12 cellular contexts compared by ENCODE assay signal in genomic region chrX:112819013-112819635, GRCh38. TPM values are rescaled to one million over a fixed set of nuclear protein-coding genes. Genes with fewer than 3 reads are reported as not detected.
A peak's percentile ranks its signal among the peaks of the same experiment; 100 is the strongest.
DNase-seq lines count a peak whose midpoint lies in the region; ATAC-seq and TF ChIP-seq lines count a peak whose summit lies in the region.
"Had no signal": no experiment of that assay in that cellular context is flagged by ENCODE, and none has a peak within 500 bp of the region (broad histone marks: within the 10 kb centered on the region; RNA-seq: fewer than 3 reads in every experiment).

No MANE protein-coding gene starts in this region.

- no peak overlapping the region for H2BK120ac ChIP-seq in trophoblast cell (ENCODE audit: insufficient read depth, low read length, poor library complexity)

- no peak for TF ChIP-seq CTCF in WTC11 (IDR thresholded peaks at IDR 0.05)
- no peak for TF ChIP-seq CTCF in foreskin keratinocyte (conservative IDR thresholded peaks at IDR 0.05)
- TF ChIP-seq CTCF in osteocyte (IDR thresholded peaks at IDR 0.05): no peak
- TF ChIP-seq CTCF in GM20000 (IDR thresholded peaks at IDR 0.05; ENCODE audit: extremely low read depth, missing control alignments): no peak

- no peaks in the 10 kb centered on the region for H3K9me3 Mint-ChIP-seq in WTC11
- H3K9me3 Mint-ChIP-seq in osteocyte (ENCODE audit: unreplicated experiment): no peaks in the 10 kb centered on the region
- H3K9me3 Mint-ChIP-seq: activated T-cell treated with anti-CD3 and anti-CD28 coated beads, Interleukin-2, amount 50 U/mL, for 72 hours; stimulated activated memory B cell treated with anti-CD40 and anti-IgM and Interleukin-4, amounts not matched to agents 10 μg/mL and 1 μg/mL and 100 μg/mL, for 72 hours had no signal

- H3K23ac ChIP-seq in trophoblast cell (ENCODE audit: low read length): no peak overlapping the region

- whole genome bisulfite sequencing in trophoblast cell (ENCODE audit: extremely low coverage, insufficient coverage, insufficient read length): no CpG with 5 or more reads among the region's 2 CpGs

- H4K12ac ChIP-seq in trophoblast cell (ENCODE audit: low read depth, low read length): no peak overlapping the region

- no peaks in the 10 kb centered on the region for H3K4me1 ChIP-seq in foreskin keratinocyte
- H3K4me1 ChIP-seq in trophoblast cell (ENCODE audit: control insufficient read depth in 1 of 2, insufficient read depth in 2 of 2, low read length in 2 of 2): peaks cover 10 to 22% of the 10 kb centered on the region in 2 experiments

- no peak overlapping the region for H4K91ac ChIP-seq in trophoblast cell (ENCODE audit: low read depth, low read length)

- no peak overlapping the region for H2AFZ ChIP-seq in trophoblast cell (ENCODE audit: insufficient read depth, low read length, poor library complexity)

- H3K27me3 Mint-ChIP-seq in WTC11 (ENCODE audit: low read depth) (no peaks in the 10 kb centered on the region), osteocyte (ENCODE audit: unreplicated experiment) (no peaks in the 10 kb centered on the region)
- H3K27me3 Mint-ChIP-seq: stimulated activated memory B cell treated with anti-CD40 and anti-IgM and Interleukin-4, amounts not matched to agents 10 μg/mL and 1 μg/mL and 100 μg/mL, for 72 hours had no signal

- no peak overlapping the region for H2BK12ac ChIP-seq in trophoblast cell (ENCODE audit: low read length)

- no peak overlapping the region for H3K4me3 ChIP-seq in trophoblast cell (ENCODE audit: low read depth, low read length)

- H3K4me2 ChIP-seq in trophoblast cell (ENCODE audit: low read length): no peak overlapping the region

- ATAC-seq in WTC11: peak; percentile 16; the same call in 1 of the 2 replicates
- peak; percentile 47 for ATAC-seq in foreskin keratinocyte
- ATAC-seq in HG02852 (IDR thresholded peaks at IDR 0.05; ENCODE audit: unreplicated experiment): no peak
- ATAC-seq: activated T-cell treated with anti-CD3 and anti-CD28 coated beads, Interleukin-2, amount 50 U/mL, for 72 hours; stimulated activated memory B cell treated with anti-CD40 and anti-IgM and Interleukin-4, amounts not matched to agents 10 μg/mL and 1 μg/mL and 100 μg/mL, for 72 hours had no signal

- peaks cover 25 to 38% of the 10 kb centered on the region in 2 experiments for H3K36me3 ChIP-seq in trophoblast cell (ENCODE audit: control insufficient read depth in 1 of 2, insufficient read depth in 2 of 2, low read length in 2 of 2)

- no peak overlapping the region for H3K9ac ChIP-seq in trophoblast cell (ENCODE audit: low read length)

- H3K27me3 ChIP-seq in foreskin keratinocyte (no peaks in the 10 kb centered on the region), trophoblast cell (ENCODE audit: insufficient read depth, low read length) (no peaks in the 10 kb centered on the region)

- no peak overlapping the region for H3K27ac ChIP-seq in foreskin keratinocyte
- peak overlapping the region; percentile 45 for H3K27ac ChIP-seq in trophoblast cell (ENCODE audit: low read depth, low read length)
- H3K27ac ChIP-seq: heart left ventricle had no signal

- no peak overlapping the region; the same call in 1 of the 2 replicates for H3K27ac Mint-ChIP-seq in WTC11
- H3K27ac Mint-ChIP-seq in osteocyte (ENCODE audit: unreplicated experiment): no peak overlapping the region
- H3K27ac Mint-ChIP-seq: activated T-cell treated with anti-CD3 and anti-CD28 coated beads, Interleukin-2, amount 50 U/mL, for 72 hours; stimulated activated memory B cell treated with anti-CD40 and anti-IgM and Interleukin-4, amounts not matched to agents 10 μg/mL and 1 μg/mL and 100 μg/mL, for 72 hours had no signal

- no peaks in the 10 kb centered on the region for H3K9me3 ChIP-seq in trophoblast cell (ENCODE audit: insufficient read depth, low read depth, low read length)
- H3K9me3 ChIP-seq: heart left ventricle had no signal

- peaks cover 11% of the 10 kb centered on the region for H3K79me1 ChIP-seq in trophoblast cell (ENCODE audit: low read length)

- peaks cover 12% of the 10 kb centered on the region for H3K4me1 Mint-ChIP-seq in WTC11
- peaks cover 7% of the 10 kb centered on the region for H3K4me1 Mint-ChIP-seq in osteocyte (ENCODE audit: unreplicated experiment)
- H3K4me1 Mint-ChIP-seq: stimulated activated memory B cell treated with anti-CD40 and anti-IgM and Interleukin-4, amounts not matched to agents 10 μg/mL and 1 μg/mL and 100 μg/mL, for 72 hours had no signal

- no peak overlapping the region for H3K4ac ChIP-seq in trophoblast cell (ENCODE audit: low read depth, low read length)

- H2BK5ac ChIP-seq in trophoblast cell (ENCODE audit: low read depth, low read length, poor library complexity): no peak overlapping the region

- H4K8ac ChIP-seq in trophoblast cell (ENCODE audit: low read depth, low read length): no peak overlapping the region

- H3K4me3 Mint-ChIP-seq in WTC11: no peak overlapping the region
- no peak overlapping the region for H3K4me3 Mint-ChIP-seq in osteocyte (ENCODE audit: unreplicated experiment)
- H3K4me3 Mint-ChIP-seq: activated T-cell treated with anti-CD3 and anti-CD28 coated beads, Interleukin-2, amount 50 U/mL, for 72 hours; stimulated activated memory B cell treated with anti-CD40 and anti-IgM and Interleukin-4, amounts not matched to agents 10 μg/mL and 1 μg/mL and 100 μg/mL, for 72 hours had no signal

- H3K79me2 ChIP-seq in trophoblast cell (ENCODE audit: control insufficient read depth, insufficient read depth, low read length, poor library complexity): peaks cover 1% of the 10 kb centered on the region

- DNase-seq in GM03348 (ENCODE audit: low spot score) (peak; percentile 79), WTC11 (ENCODE audit: low spot score) (no peak), foreskin keratinocyte (peak in 1 of 2 donors; percentile 55), trophoblast cell (peak in 1 of 2 donors; percentile 56), osteocyte (ENCODE audit: extremely low spot score, unreplicated experiment) (no peak), NCI-H2029 (lab: John Stamatoyannopoulos, UW) (no peak), GM20000 (ENCODE audit: low spot score) (no peak)
- DNase-seq: activated T-cell treated with anti-CD3 and anti-CD28 coated beads, Interleukin-2, amount 50 U/mL, for 72 hours; cerebellar nuclear complex had no signal

- CTCF ChIA-PET in WTC11 (lab: Charles Lee): no interaction called here

- POLR2A ChIA-PET in WTC11 (lab: Charles Lee): no interaction called here

- no peak overlapping the region for H3K14ac ChIP-seq in trophoblast cell (ENCODE audit: low read length)

- no peak overlapping the region for H2AK5ac ChIP-seq in trophoblast cell (ENCODE audit: low read length)

- no peak overlapping the region for H3K18ac ChIP-seq in trophoblast cell (ENCODE audit: low read length)

- H3K36me3 Mint-ChIP-seq in WTC11 (no peaks in the 10 kb centered on the region), osteocyte (ENCODE audit: unreplicated experiment) (no peaks in the 10 kb centered on the region)

TF ChIP-seq in WTC11, 78 proteins besides CTCF, POLR2A, EP300 and RAD21 (continues in another document):
- no peak for TF ChIP-seq ARID4B (CRISPR knock-in tag; IDR thresholded peaks at IDR 0.05; ENCODE audit: borderline replicate concordance)
- TF ChIP-seq FOXP1 (CRISPR knock-in tag; IDR thresholded peaks at IDR 0.05; ENCODE audit: borderline replicate concordance): no peak
- no peak for TF ChIP-seq GABPB1 (CRISPR knock-in tag; IDR thresholded peaks at IDR 0.05)
- no peak for TF ChIP-seq MAX (CRISPR knock-in tag; IDR thresholded peaks at IDR 0.05)
- TF ChIP-seq JAZF1 (CRISPR knock-in tag; IDR thresholded peaks at IDR 0.05): no peak
- no peak for TF ChIP-seq CREM (CRISPR knock-in tag; IDR thresholded peaks at IDR 0.05)

RNA-seq across cellular contexts. Expression of gene AMOT, which starts 21.5 kb away (rescaled TPM):
- total RNA-seq in WTC11 (2021): 7.2 to 8.1 TPM (median 8.0 TPM) in 3 replicates
- 3.8 and 5.2 TPM in 2 replicates for total RNA-seq in foreskin keratinocyte
- 0.58 and 0.95 TPM in 2 replicates for polyA plus RNA-seq in foreskin keratinocyte
- 106 and 109 TPM in 2 replicates for polyA plus RNA-seq in trophoblast cell (2013)
- total RNA-seq in osteocyte: 6.7 and 7.2 TPM in 2 replicates
